ENCODE assay signal across 2 cellular contexts in genomic region chr19:53294786-53295441, GRCh38.
TF ChIP-seq lines count a peak whose summit lies in the region.

No MANE protein-coding gene starts in this region.

TF ChIP-seq in Ishikawa, 13 proteins besides CTCF, POLR2A, EP300 and RAD21:
- TF ChIP-seq TCF12 (IDR thresholded peaks at IDR 0.05; ENCODE audit: low read depth) = 0 out of 2 replicates have a peak, but pooled peaks have one; percentile 16
- TF ChIP-seq EGR1 (IDR thresholded peaks at IDR 0.05) = no peak

TF ChIP-seq in H1, 55 proteins besides CTCF, POLR2A, EP300 and RAD21:
- TF ChIP-seq TAF1 (IDR thresholded peaks at IDR 0.05; ENCODE audit: low read depth, low read length) = peak; percentile 57; the same call in 1 of the 2 replicates
- TF ChIP-seq BRCA1 (IDR thresholded peaks at IDR 0.05; ENCODE audit: low read depth, low read length) = no peak
- peak; percentile 6 for TF ChIP-seq TAF7 (optimal IDR thresholded peaks at IDR 0.05; ENCODE audit: borderline replicate concordance, low read depth, low read length)
- TF ChIP-seq SRF (IDR thresholded peaks at IDR 0.05; ENCODE audit: low read depth, low read length) = peak; percentile 95
- TF ChIP-seq TBP (IDR thresholded peaks at IDR 0.05; ENCODE audit: low read depth, low read length) = peak; percentile 30; the same call in 1 of the 2 replicates
- TF ChIP-seq E2F6 (IDR thresholded peaks at IDR 0.05) = peak; percentile 23; the same call in 1 of the 2 replicates
- 0 out of 2 replicates have a peak, but pooled peaks have one; percentile 38 for TF ChIP-seq SP1 (IDR thresholded peaks at IDR 0.05; ENCODE audit: low read depth, low read length)
- TF ChIP-seq SIRT6 (IDR thresholded peaks at IDR 0.05; ENCODE audit: low read length) = no peak
- TF ChIP-seq, protein P1, sequence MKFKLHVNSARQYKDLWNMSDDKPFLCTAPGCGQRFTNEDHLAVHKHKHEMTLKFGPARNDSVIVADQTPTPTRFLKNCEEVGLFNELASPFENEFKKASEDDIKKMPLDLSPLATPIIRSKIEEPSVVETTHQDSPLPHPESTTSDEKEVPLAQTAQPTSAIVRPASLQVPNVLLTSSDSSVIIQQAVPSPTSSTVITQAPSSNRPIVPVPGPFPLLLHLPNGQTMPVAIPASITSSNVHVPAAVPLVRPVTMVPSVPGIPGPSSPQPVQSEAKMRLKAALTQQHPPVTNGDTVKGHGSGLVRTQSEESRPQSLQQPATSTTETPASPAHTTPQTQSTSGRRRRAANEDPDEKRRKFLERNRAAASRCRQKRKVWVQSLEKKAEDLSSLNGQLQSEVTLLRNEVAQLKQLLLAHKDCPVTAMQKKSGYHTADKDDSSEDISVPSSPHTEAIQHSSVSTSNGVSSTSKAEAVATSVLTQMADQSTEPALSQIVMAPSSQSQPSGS (IDR thresholded peaks at IDR 0.05; ENCODE audit: low read length) = peak; percentile 19; the same call in 1 of the 2 replicates
- TF ChIP-seq, protein P2, sequence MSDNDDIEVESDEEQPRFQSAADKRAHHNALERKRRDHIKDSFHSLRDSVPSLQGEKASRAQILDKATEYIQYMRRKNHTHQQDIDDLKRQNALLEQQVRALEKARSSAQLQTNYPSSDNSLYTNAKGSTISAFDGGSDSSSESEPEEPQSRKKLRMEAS (IDR thresholded peaks at IDR 0.05) = peak; percentile 67
